Comparison of ENCODE assay signal across 15 cellular contexts in genomic region chrX:24478516-24478915, GRCh38. TPM values are rescaled to one million over a fixed set of nuclear protein-coding genes. Genes with fewer than 3 reads are reported as not detected.
DNase-seq lines count a peak whose midpoint lies in the region; ATAC-seq and TF ChIP-seq lines count a peak whose summit lies in the region.
"Had no signal": no experiment of that assay in that cellular context is flagged by ENCODE, and none has a peak within 500 bp of the region (broad histone marks: within the 10 kb centered on the region; RNA-seq: fewer than 3 reads in every experiment).

No MANE protein-coding gene starts in this region.

- H3K4me3 ChIP-seq in BLaER1 (no peak overlapping the region), DND-41 (ENCODE audit: low read depth in 1 of 2, low read length in 2 of 2) (peak overlapping the region in 1 of 2 experiments; percentile 57; a peak in 2 of 4 replicates), mucosa of rectum (ENCODE audit: low read length in 2 of 2) (no peak overlapping the region), stomach (no peak overlapping the region)

- peaks cover 52% of the 10 kb centered on the region for H3K4me1 Mint-ChIP-seq in activated T-helper 1 cell treated with anti-CD3 and anti-CD28 coated beads, Interleukin-12 subunit alpha, Interleukin-12 subunit beta, Interleukin-2, Interleukin-4 antibody, amounts not matched to agents 30 ng/mL and 10 ng/mL and 1 ng/mL, durations not matched to agents 14 hours and 24 hours and 36 hours (ENCODE audit: low read depth)

- peaks cover 10% of the 10 kb centered on the region for H3K36me3 Mint-ChIP-seq in activated T-helper 1 cell treated with anti-CD3 and anti-CD28 coated beads, Interleukin-12 subunit alpha, Interleukin-12 subunit beta, Interleukin-2, Interleukin-4 antibody, amounts not matched to agents 30 ng/mL and 10 ng/mL and 1 ng/mL, durations not matched to agents 14 hours and 24 hours and 36 hours (ENCODE audit: low read depth)

- no peak for TF ChIP-seq EP300 in stomach (IDR thresholded peaks at IDR 0.05)

- H3K27me3 ChIP-seq in BLaER1, result no peaks in the 10 kb centered on the region
- no peaks in the 10 kb centered on the region for H3K27me3 ChIP-seq in DND-41 (ENCODE audit: insufficient read depth, low read length, poor library complexity)
- H3K27me3 ChIP-seq in mucosa of rectum (ENCODE audit: control insufficient read depth in 2 of 2, insufficient read depth in 2 of 2, low read length in 2 of 2), result no peaks in the 10 kb centered on the region
- H3K27me3 ChIP-seq in stomach, result no peaks in the 10 kb centered on the region

- no peak for DNase-seq in DND-41
- no peak for DNase-seq in activated T-helper 1 cell treated with anti-CD3 and anti-CD28 coated beads, Interleukin-12 subunit alpha, Interleukin-12 subunit beta, Interleukin-2, Interleukin-4 antibody, amounts not matched to agents 30 ng/mL and 10 ng/mL and 1 ng/mL, durations not matched to agents 14 hours and 24 hours and 36 hours (ENCODE audit: low spot score)
- DNase-seq in SW 1271 (lab: John Stamatoyannopoulos, UW), result no peak
- no peak for DNase-seq in DMS153 treated with DMSO at 0.1 percent for 48 hours (lab: John Stamatoyannopoulos, UW; ENCODE audit: unreplicated experiment)
- DNase-seq in stomach, result no peak
- DNase-seq in DMS53 treated with DMSO at 0.1 percent for 48 hours (lab: John Stamatoyannopoulos, UW; ENCODE audit: unreplicated experiment), result no peak
- DNase-seq: activated CD4-positive, alpha-beta T cell treated with anti-CD3 and anti-CD28 coated beads, Interleukin-2, amount 50 U/mL, for 1 hour; activated naive CD4-positive, alpha-beta T cell treated with Interleukin-2 at 50 U/mL for 16 hours; C1 segment of cervical spinal cord; KG1; NCI-H524 treated with DMSO at 0.1 percent for 48 hours; stimulated activated CD4-positive, alpha-beta T cell treated with anti-CD3 and anti-CD28 coated beads, Interleukin-15, amount 100 ng/mL, for 24 hours had no signal

- TF ChIP-seq CTCF in DND-41 (IDR thresholded peaks at IDR 0.05; ENCODE audit: borderline replicate concordance, extremely low read depth, low read length, poor library complexity, severe bottlenecking), result no peak
- TF ChIP-seq CTCF in stomach (IDR thresholded peaks at IDR 0.05), result no peak

- H3K9ac ChIP-seq in BLaER1 (no peak overlapping the region), DND-41 (ENCODE audit: low read depth, low read length) (peak overlapping the region; percentile 57), mucosa of rectum (ENCODE audit: low read depth in 1 of 2, low read length in 2 of 2) (no peak overlapping the region)

- H3K79me2 ChIP-seq in DND-41 (ENCODE audit: insufficient read depth, low read length), result peaks cover 82% of the 10 kb centered on the region

- 84 to 97% (median 94%) methylated on average over 3 of the region's 3 CpGs for WGBS in stomach, 5 donors

- peaks cover 10% of the 10 kb centered on the region for H3K9me3 Mint-ChIP-seq in activated T-helper 1 cell treated with anti-CD3 and anti-CD28 coated beads, Interleukin-12 subunit alpha, Interleukin-12 subunit beta, Interleukin-2, Interleukin-4 antibody, amounts not matched to agents 30 ng/mL and 10 ng/mL and 1 ng/mL, durations not matched to agents 14 hours and 24 hours and 36 hours

- H3K4me3 Mint-ChIP-seq in activated T-helper 1 cell treated with anti-CD3 and anti-CD28 coated beads, Interleukin-12 subunit alpha, Interleukin-12 subunit beta, Interleukin-2, Interleukin-4 antibody, amounts not matched to agents 30 ng/mL and 10 ng/mL and 1 ng/mL, durations not matched to agents 14 hours and 24 hours and 36 hours, result peak overlapping the region; percentile 65

- H3K27ac ChIP-seq in BLaER1 (0 out of 2 replicates have a peak overlapping the region, but pooled peaks have one; percentile 50), DND-41 (ENCODE audit: low read length) (peak overlapping the region; percentile 93), mucosa of rectum (ENCODE audit: low read depth in 2 of 2, low read length in 2 of 2) (peak overlapping the region; percentile 74 to 85), stomach (peak overlapping the region in 2 of 5 donors; percentile 43 to 71)

- H3K9me3 ChIP-seq in BLaER1 (0 out of 2 replicates have a peak, but pooled peaks cover 4% of the 10 kb centered on the region), DND-41 (ENCODE audit: insufficient read depth, low read length, severe bottlenecking) (no peaks in the 10 kb centered on the region), mucosa of rectum (ENCODE audit: control insufficient read depth in 2 of 2, low read length in 2 of 2) (no peaks in the 10 kb centered on the region), stomach (no peaks in the 10 kb centered on the region)

- peaks cover under 1% of the 10 kb centered on the region for H3K27me3 Mint-ChIP-seq in activated T-helper 1 cell treated with anti-CD3 and anti-CD28 coated beads, Interleukin-12 subunit alpha, Interleukin-12 subunit beta, Interleukin-2, Interleukin-4 antibody, amounts not matched to agents 30 ng/mL and 10 ng/mL and 1 ng/mL, durations not matched to agents 14 hours and 24 hours and 36 hours (ENCODE audit: insufficient read depth)
- H3K27me3 Mint-ChIP-seq: progenitor cell of endocrine pancreas had no signal

- peak overlapping the region; percentile 17; the same call in 1 of the 2 replicates for H2AFZ ChIP-seq in DND-41 (ENCODE audit: low read depth, low read length)

- 0 out of 2 replicates have a peak overlapping the region, but pooled peaks have one; percentile 71 for H3K4me2 ChIP-seq in BLaER1
- H3K4me2 ChIP-seq in DND-41 (ENCODE audit: insufficient read depth, low read length), result peak overlapping the region; percentile 67

- intact Hi-C loops in activated T-helper 1 cell treated with anti-CD3 and anti-CD28 coated beads, Interleukin-12 subunit alpha, Interleukin-12 subunit beta, Interleukin-2, Interleukin-4 antibody, amounts not matched to agents 30 ng/mL and 10 ng/mL and 1 ng/mL, durations not matched to agents 14 hours and 24 hours and 36 hours (cut with micrococcal nuclease), result no loop called here
- intact Hi-C loops in stomach (cut with DNase I; ENCODE audit: low total_unique reads), result no loop called here

- H3K27ac Mint-ChIP-seq in activated T-helper 1 cell treated with anti-CD3 and anti-CD28 coated beads, Interleukin-12 subunit alpha, Interleukin-12 subunit beta, Interleukin-2, Interleukin-4 antibody, amounts not matched to agents 30 ng/mL and 10 ng/mL and 1 ng/mL, durations not matched to agents 14 hours and 24 hours and 36 hours, result peak overlapping the region; percentile 92
- H3K27ac Mint-ChIP-seq: progenitor cell of endocrine pancreas had no signal

- H4K20me1 ChIP-seq in BLaER1 (no peaks in the 10 kb centered on the region), DND-41 (ENCODE audit: insufficient read depth, low read length) (no peaks in the 10 kb centered on the region)

- no peak for ATAC-seq in DND-41 (ENCODE audit: insufficient read depth, low read depth)

- H3K4me1 ChIP-seq in BLaER1 (peaks cover 34% of the 10 kb centered on the region), DND-41 (ENCODE audit: insufficient read depth, low read length) (peaks cover 49% of the 10 kb centered on the region), mucosa of rectum (ENCODE audit: control insufficient read depth in 2 of 2, insufficient read depth in 2 of 2, low read length in 2 of 2) (peaks cover 2 to 12% of the 10 kb centered on the region in 2 donors), stomach (peaks cover 0 to 21% (median 4%) of the 10 kb centered on the region in 4 donors)

- H3K36me3 ChIP-seq in BLaER1, result no peaks in the 10 kb centered on the region
- no peaks in the 10 kb centered on the region for H3K36me3 ChIP-seq in DND-41 (ENCODE audit: insufficient read depth, low read length)
- no peaks in the 10 kb centered on the region for H3K36me3 ChIP-seq in mucosa of rectum (ENCODE audit: control insufficient read depth in 2 of 2, insufficient read depth in 2 of 2, low read length in 2 of 2)
- no peaks in the 10 kb centered on the region for H3K36me3 ChIP-seq in stomach

- no peak for TF ChIP-seq POLR2A in stomach (IDR thresholded peaks at IDR 0.05)

RNA-seq across cellular contexts. Expression of gene PDK3, which starts 13.4 kb away (rescaled TPM):
- 24.1 and 27.2 TPM in 2 replicates for total RNA-seq in activated T-helper 1 cell treated with anti-CD3 and anti-CD28 coated beads, Interleukin-12 subunit alpha, Interleukin-12 subunit beta, Interleukin-2, Interleukin-4 antibody, amounts not matched to agents 30 ng/mL and 10 ng/mL and 1 ng/mL, durations not matched to agents 14 hours and 24 hours and 36 hours
- 10 to 100 TPM in 3 of 5 donors, 1 to 10 TPM in 1, under 1 TPM in 1; 0.29 to 81.1 (median 22.0) TPM for total RNA-seq in stomach
- 1 to 10 TPM; 2.0 to 3.2 (median 2.3) TPM for polyA plus RNA-seq in stomach
